ENCODE assay signal across 23 cellular contexts in the genomic region with DNA sequence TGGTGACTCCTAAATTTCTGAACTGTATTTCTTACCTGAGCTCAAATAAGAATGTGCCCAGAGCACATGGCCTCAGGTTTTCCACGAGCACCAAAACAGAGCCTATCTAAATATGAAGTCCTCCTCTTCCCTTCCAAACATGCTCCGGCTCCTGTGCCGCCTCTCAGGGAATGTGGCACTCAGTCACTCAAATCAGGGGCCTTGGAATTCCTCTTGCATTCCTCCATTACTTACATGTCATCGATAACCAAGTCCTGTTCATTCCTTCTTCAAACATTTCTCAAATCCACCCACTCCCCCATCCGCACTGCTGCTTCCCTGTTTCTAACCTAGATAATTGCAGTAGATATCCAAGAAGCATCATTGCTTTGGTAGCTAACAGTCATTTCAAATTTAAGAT.
DNase-seq lines count a peak whose midpoint lies in the region; FAIRE-seq and TF ChIP-seq lines count a peak whose summit lies in the region.
"Had no signal": no experiment of that assay in that cellular context is flagged by ENCODE, and none has a peak within 500 bp of the region (broad histone marks: within the 10 kb centered on the region; RNA-seq: fewer than 3 reads in every experiment).

No MANE protein-coding gene starts in this region.

- FAIRE-seq in H1 (lab: Jason Lieb, UNC): no peak
- FAIRE-seq: A549, D721Med, GM12878, GM12892, GM18507 had no signal

- H3K4me3 Mint-ChIP-seq in nephron progenitor cell: no peak overlapping the region
- H3K4me3 Mint-ChIP-seq: B cell; CD4-positive, alpha-beta T cell; CD8-positive, alpha-beta T cell had no signal

- H3K27me3 Mint-ChIP-seq in nephron progenitor cell (ENCODE audit: low read depth, poor library complexity): peaks cover 10% of the 10 kb centered on the region
- H3K27me3 Mint-ChIP-seq: CD4-positive, alpha-beta T cell had no signal

- POLR2A ChIA-PET in H1 (lab: Charles Lee; ENCODE audit: partially characterized antibody): no interaction called here

- no peak overlapping the region for H3K14ac ChIP-seq in H1 (ENCODE audit: insufficient read length)

- no peaks in the 10 kb centered on the region for H3K27me3 ChIP-seq in H1 (replicated peaks in 1 of 4; ENCODE audit: control insufficient read depth in 3 of 4, extremely low read depth in 1 of 4, insufficient read depth in 3 of 4, low read length in 3 of 4)
- H3K27me3 ChIP-seq: BLaER1 treated with 17β-estradiol and CSF1 and Interleukin-3, amounts not matched to agents 10 nM and 100 nM had no signal

- H3K36me3 ChIP-seq in H1 (ENCODE audit: control insufficient read depth in 2 of 4, insufficient read depth in 4 of 4, low read length in 3 of 4): no peaks in the 10 kb centered on the region
- H3K36me3 ChIP-seq: BLaER1 treated with 17β-estradiol and CSF1 and Interleukin-3, amounts not matched to agents 10 nM and 100 nM had no signal

- H3K9me3 Mint-ChIP-seq in nephron progenitor cell: no peaks in the 10 kb centered on the region
- H3K9me3 Mint-ChIP-seq: CD8-positive, alpha-beta T cell had no signal

- no peak overlapping the region for H3K18ac ChIP-seq in H1 (ENCODE audit: extremely low read depth, low read length)

- DNase-seq in NCI-H82 (lab: John Stamatoyannopoulos, UW) (peak; percentile 11), NCI-H82 treated with DMSO at 0.1 percent for 48 hours (lab: John Stamatoyannopoulos, UW; ENCODE audit: unreplicated experiment) (no peak), H1 (ENCODE audit: low read depth in 1 of 2, low spot score in 2 of 2) (no peak), nephron progenitor cell (no peak), NCI-H1930 (lab: John Stamatoyannopoulos, UW) (no peak), epidermal melanocyte (ENCODE audit: insufficient read length, low spot score) (no peak)
- DNase-seq in central memory CD4-positive, alpha-beta T cell: no peak
- DNase-seq: AML-193; Caco-2; Calu3; CD4-positive, alpha-beta T cell; CD8-positive, alpha-beta T cell; DMS79 treated with DMSO at 0.1 percent for 48 hours; GDM1 had no signal

- H3K4me3 ChIP-seq in H1 (ENCODE audit: extremely low read depth in 1 of 4, insufficient read depth in 2 of 4, low read depth in 3 of 4, low read length in 4 of 4): no peak overlapping the region
- H3K4me3 ChIP-seq: A549; BLaER1 treated with 17β-estradiol and CSF1 and Interleukin-3, amounts not matched to agents 10 nM and 100 nM; GM12878 had no signal

- TF ChIP-seq RAD21 in H1 (IDR thresholded peaks at IDR 0.05 in 1 of 2, conservative IDR thresholded peaks at IDR 0.05 in 1 of 2; ENCODE audit: low read depth in 2 of 2, low read length in 2 of 2): no peak

- no peak for TF ChIP-seq EP300 in H1 (IDR thresholded peaks at IDR 0.05; ENCODE audit: borderline replicate concordance in 1 of 2, low read depth in 2 of 2, low read length in 2 of 2)

- H3K27ac ChIP-seq in H1 (ENCODE audit: low read depth, low read length): no peak overlapping the region
- H3K27ac ChIP-seq: 22Rv1; A549; BLaER1 treated with 17β-estradiol and CSF1 and Interleukin-3, amounts not matched to agents 10 nM and 100 nM; C4-2B had no signal

- no peaks in the 10 kb centered on the region for H3K79me1 ChIP-seq in H1 (ENCODE audit: low read depth, low read length)

- H3K56ac ChIP-seq in H1 (replicated peaks; ENCODE audit: insufficient read length, low read depth, low read length): no peak overlapping the region

- H3K9me3 ChIP-seq in H1 (ENCODE audit: insufficient read depth in 2 of 2, low read depth in 1 of 2, low read length in 1 of 2): no peaks in the 10 kb centered on the region
- H3K9me3 ChIP-seq: A549; BLaER1 treated with 17β-estradiol and CSF1 and Interleukin-3, amounts not matched to agents 10 nM and 100 nM; Caco-2 had no signal

- no peak overlapping the region for H3K4ac ChIP-seq in H1 (replicated peaks; ENCODE audit: insufficient read length, low read depth, low read length)

- H3K4me1 Mint-ChIP-seq in nephron progenitor cell: no peaks in the 10 kb centered on the region
- H3K4me1 Mint-ChIP-seq: B cell had no signal

- no peak overlapping the region for H2BK15ac ChIP-seq in H1 (ENCODE audit: low read length)

- no peak overlapping the region for H2AFZ ChIP-seq in H1 (ENCODE audit: low read length)

- no peaks in the 10 kb centered on the region for H4K20me1 ChIP-seq in H1 (replicated peaks in 1 of 2; ENCODE audit: control insufficient read depth in 1 of 2, insufficient read depth in 2 of 2, low read length in 2 of 2)
- H4K20me1 ChIP-seq: BLaER1 treated with 17β-estradiol and CSF1 and Interleukin-3, amounts not matched to agents 10 nM and 100 nM had no signal

- no peaks in the 10 kb centered on the region for H3K79me2 ChIP-seq in H1 (ENCODE audit: control insufficient read depth in 1 of 2, insufficient read depth in 2 of 2, low read length in 2 of 2)

- H3K9ac ChIP-seq in H1 (replicated peaks in 1 of 4; ENCODE audit: extremely low read depth in 1 of 4, low read depth in 3 of 4, low read length in 3 of 4): no peak overlapping the region
- H3K9ac ChIP-seq: BLaER1 treated with 17β-estradiol and CSF1 and Interleukin-3, amounts not matched to agents 10 nM and 100 nM had no signal

- H3K4me2 ChIP-seq in H1 (ENCODE audit: insufficient read depth in 1 of 2, low read depth in 2 of 2, low read length in 2 of 2): no peak overlapping the region
- H3K4me2 ChIP-seq: A549; BLaER1 treated with 17β-estradiol and CSF1 and Interleukin-3, amounts not matched to agents 10 nM and 100 nM had no signal

- H2BK20ac ChIP-seq in H1 (ENCODE audit: low read length): no peak overlapping the region

- H2BK120ac ChIP-seq in H1 (replicated peaks; ENCODE audit: low read depth, low read length): no peak overlapping the region

- no peak overlapping the region for H3K23ac ChIP-seq in H1 (ENCODE audit: insufficient read length)

- CTCF ChIA-PET in H1 (lab: Charles Lee; ENCODE audit: partially characterized antibody): interaction anchor here (0.6 to 2.4 kb wide), 5 partner anchors 12 to 326 kb away, joined by 3 to 7 read pairs (median 4); no protein-coding TSS in a partner anchor

- no peak overlapping the region for H2BK12ac ChIP-seq in H1 (ENCODE audit: low read depth, low read length)

- no peaks in the 10 kb centered on the region for H3K23me2 ChIP-seq in H1 (ENCODE audit: low read depth, low read length)

- H2BK5ac ChIP-seq in H1 (ENCODE audit: low read depth, low read length): no peak overlapping the region

- no peaks in the 10 kb centered on the region for H3K36me3 Mint-ChIP-seq in nephron progenitor cell (ENCODE audit: low read depth)
- H3K36me3 Mint-ChIP-seq: CD8-positive, alpha-beta T cell had no signal

- 92 to 100% methylated on average over 2 to 5 of the region's 5 CpGs for WGBS in H1 (ENCODE audit: extremely low coverage in 1 of 2, insufficient coverage in 1 of 2, insufficient read length in 1 of 2, insufficient replicate concordance in 2 of 2, low coverage in 1 of 2, low lambda C conversion rate in 2 of 2, missing lambda C conversion rate in 1 of 2), 2 experiments

- no peak overlapping the region for H4K91ac ChIP-seq in H1 (replicated peaks; ENCODE audit: insufficient read length, low read length)

- no peak overlapping the region for H4K8ac ChIP-seq in H1 (ENCODE audit: extremely low read depth, insufficient read depth, low read length)

- 0 out of 7 replicates have a peak, but pooled peaks cover 0 to 2% (median 0%) of the 10 kb centered on the region in 4 experiments for H3K4me1 ChIP-seq in H1 (replicated peaks in 1 of 4; ENCODE audit: control insufficient read depth in 3 of 4, insufficient read depth in 4 of 4, low read length in 3 of 4)
- H3K4me1 ChIP-seq: A549; BLaER1 treated with 17β-estradiol and CSF1 and Interleukin-3, amounts not matched to agents 10 nM and 100 nM; Caco-2 had no signal

- peak overlapping the region; percentile 28 for H3K27ac Mint-ChIP-seq in nephron progenitor cell
- H3K27ac Mint-ChIP-seq: B cell; CD4-positive, alpha-beta T cell; CD8-positive, alpha-beta T cell had no signal

- no peak overlapping the region for H4K5ac ChIP-seq in H1 (ENCODE audit: insufficient read length, low read depth, low read length)

- no peak for TF ChIP-seq CTCF in H1 (IDR thresholded peaks at IDR 0.05; ENCODE audit: control extremely low read depth in 1 of 3, insufficient read depth in 1 of 3, low read depth in 1 of 3, low read length in 3 of 3)
- no peak for TF ChIP-seq CTCF in nephron progenitor cell (IDR thresholded peaks at IDR 0.05)

- no peak overlapping the region for H2AK5ac ChIP-seq in H1 (ENCODE audit: low read depth, low read length)

- TF ChIP-seq POLR2A in H1 (IDR thresholded peaks at IDR 0.05; ENCODE audit: control extremely low read depth in 1 of 2, low read depth in 2 of 2, low read length in 2 of 2): no peak

TF ChIP-seq in H1, 55 proteins besides CTCF, POLR2A, EP300 and RAD21:
- TF ChIP-seq TEAD4 (IDR thresholded peaks at IDR 0.05; ENCODE audit: low read depth, low read length) (peak; percentile 52; the same call in 1 of the 2 replicates), CREB1 (IDR thresholded peaks at IDR 0.05) (no peak)
